Comparison of ENCODE assay signal across 8 cellular contexts in the genomic region with DNA sequence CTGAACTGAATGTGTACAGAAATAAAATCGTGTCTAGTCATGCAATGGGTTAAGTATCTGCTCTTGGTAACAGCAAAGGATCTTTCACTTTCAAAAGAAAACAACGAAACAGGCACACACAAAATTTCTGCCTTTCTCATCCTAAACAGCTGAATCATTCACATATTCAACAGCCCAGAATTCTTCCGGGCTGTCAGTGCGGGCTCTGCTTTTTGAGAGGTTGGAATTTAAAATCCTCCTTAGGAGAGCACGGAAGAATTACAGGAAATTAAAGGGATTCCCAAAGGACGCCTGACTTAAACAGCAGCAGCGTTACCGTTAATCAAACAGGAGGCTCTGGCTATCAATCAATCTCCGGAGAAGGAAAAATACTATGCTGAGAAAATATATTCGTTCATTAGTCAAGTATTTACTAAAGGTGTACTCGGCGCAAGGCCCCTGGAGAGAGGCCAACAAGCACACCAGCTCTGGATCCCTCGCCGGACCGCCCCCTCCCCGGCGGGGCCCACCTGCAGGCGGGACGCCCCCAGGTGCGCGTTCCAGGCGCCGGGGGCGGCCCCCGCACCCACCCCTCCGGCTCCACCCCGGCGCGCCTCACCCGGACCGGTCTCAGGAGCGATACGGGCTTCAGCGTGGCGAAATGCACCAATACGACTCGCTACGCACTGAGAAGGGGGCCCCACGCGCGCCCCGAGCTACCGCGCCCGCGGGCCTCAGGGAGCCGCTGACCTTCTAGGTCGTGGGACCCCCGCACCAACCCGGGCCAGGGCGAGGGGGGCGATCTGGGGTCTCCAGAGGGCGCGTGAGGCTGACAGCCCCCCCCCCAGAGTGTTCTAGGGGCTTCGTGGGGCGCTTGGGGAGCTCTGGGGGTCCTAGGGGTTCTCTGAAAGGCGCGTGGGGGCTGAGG. TPM values are rescaled to one million over a fixed set of nuclear protein-coding genes. Genes with fewer than 3 reads are reported as not detected.
DNase-seq lines count a peak whose midpoint lies in the region; ATAC-seq and TF ChIP-seq lines count a peak whose summit lies in the region.

No MANE protein-coding gene starts in this region.

- peak overlapping the region; percentile 78 for H3K4me2 ChIP-seq in KMS-11

- no peaks in the 10 kb centered on the region for H3K36me3 ChIP-seq in A673 (ENCODE audit: insufficient read depth, low read length, poor library complexity, severe bottlenecking)
- no peaks in the 10 kb centered on the region for H3K36me3 ChIP-seq in KMS-11 (ENCODE audit: insufficient read depth)

- DNase-seq in A673 (ENCODE audit: low spot score) (peak; percentile 53), caudate nucleus (lab: John Stamatoyannopoulos, UW) (peak in 20 of 61 donors; percentile 7 to 62 (median 32)), kidney glomerular epithelial cell (lab: John Stamatoyannopoulos, UW) (peak; percentile 36), NCI-H1694 (lab: John Stamatoyannopoulos, UW) (no peak)
- DNase-seq in stimulated activated CD4-positive, alpha-beta T cell treated with anti-CD3 and anti-CD28 coated beads, Interleukin-1b, Interleukin-23, amount 100 ng/mL, for 24 hours (ENCODE audit: low read depth in 4 of 4, low spot score in 1 of 4): peak in 3 of 4 experiments; percentile 25 to 42 (median 38)

- peak; percentile 24 for ATAC-seq in GM18868 (IDR thresholded peaks at IDR 0.05; ENCODE audit: unreplicated experiment)

- H3K27ac ChIP-seq in A673 (ENCODE audit: low read depth, low read length, poor library complexity, severe bottlenecking) (peak overlapping the region; percentile 83), KMS-11 (peak overlapping the region; percentile 71), caudate nucleus (ENCODE audit: low read depth, low read length) (peak overlapping the region; percentile 83)

- H2AFZ ChIP-seq in KMS-11 (ENCODE audit: low read depth): peak overlapping the region; percentile 34; the same call in 1 of the 2 replicates

- no TSS peak for BruUV-seq in A673 (replicated peaks; lab: Mats Ljungman, UMichigan)

- H3K4me1 ChIP-seq in A673 (ENCODE audit: insufficient read depth, low read length, poor library complexity, severe bottlenecking) (peaks cover 5% of the 10 kb centered on the region), KMS-11 (ENCODE audit: low read depth, poor library complexity, severe bottlenecking) (peaks cover 22% of the 10 kb centered on the region)

- intact Hi-C loops in A673 (cut with micrococcal nuclease; ENCODE audit: unreplicated experiment): loop anchor here (5.0 kb wide), 1 partner anchor 58 kb away; a partner anchor contains a TSS

- peaks cover 31% of the 10 kb centered on the region; the same call in 1 of the 2 replicates for H3K79me2 ChIP-seq in KMS-11 (ENCODE audit: insufficient read depth, low read depth)

- no peaks in the 10 kb centered on the region for H4K20me1 ChIP-seq in KMS-11 (ENCODE audit: insufficient read depth)

- TF ChIP-seq CTCF in A673 (conservative IDR thresholded peaks at IDR 0.05; ENCODE audit: low read depth, low read length): no peak
- TF ChIP-seq CTCF in KMS-11 (conservative IDR thresholded peaks at IDR 0.05; ENCODE audit: low read depth, low read length): no peak
- no peak for TF ChIP-seq CTCF in WI38 (IDR thresholded peaks at IDR 0.05; ENCODE audit: low read depth, low read length)

- H3K9ac ChIP-seq in KMS-11: peak overlapping the region; percentile 67

- CTCF ChIA-PET in A673 (lab: Charles Lee): interaction anchor here (0.7 kb wide), 2 partner anchors 106 to 726 kb away, joined by 4 to 9 read pairs; no protein-coding TSS in a partner anchor

- H3K9me3 ChIP-seq in A673 (ENCODE audit: low read depth, low read length, poor library complexity, severe bottlenecking): no peaks in the 10 kb centered on the region

- H3K4me3 ChIP-seq in A673 (ENCODE audit: low read depth, low read length, poor library complexity, severe bottlenecking): peak overlapping the region; percentile 98
- H3K4me3 ChIP-seq in KMS-11 (IDR thresholded peaks at IDR 0.05; ENCODE audit: insufficient read depth, low read depth, low read length): no peak overlapping the region
- H3K4me3 ChIP-seq in WI38 (ENCODE audit: low read depth, low read length): peak overlapping the region; percentile 90

- POLR2A ChIA-PET in A673 (lab: Charles Lee; ENCODE audit: low non-redundant PET): interaction anchor here (0.6 kb wide), 1 partner anchor 10 kb away, joined by 3 read pairs; no protein-coding TSS in a partner anchor

- H3K27me3 ChIP-seq in A673 (replicated peaks; ENCODE audit: insufficient read depth, low read depth, low read length, poor library complexity) (no peaks in the 10 kb centered on the region), KMS-11 (ENCODE audit: insufficient read depth, low read depth) (no peaks in the 10 kb centered on the region)

RNA-seq across cellular contexts. Expression of a gene that starts 1.0 kb away (rescaled TPM):
- 9.6 and 11.6 TPM in 2 replicates for total RNA-seq in A673 (2021)

RNA-seq across cellular contexts. Expression of a gene that starts 19.2 kb away (rescaled TPM):
- total RNA-seq in A673 (2021): not detected in 2 replicates

RNA-seq across cellular contexts. Expression of a gene that starts 32.4 kb away (rescaled TPM):
- total RNA-seq in A673 (2021): not detected in 2 replicates

RNA-seq across cellular contexts. Expression of a gene that starts 58.3 kb away (rescaled TPM):
- 13.7 and 14.0 TPM in 2 replicates for total RNA-seq in A673 (2021)
